In the genomic region with DNA sequence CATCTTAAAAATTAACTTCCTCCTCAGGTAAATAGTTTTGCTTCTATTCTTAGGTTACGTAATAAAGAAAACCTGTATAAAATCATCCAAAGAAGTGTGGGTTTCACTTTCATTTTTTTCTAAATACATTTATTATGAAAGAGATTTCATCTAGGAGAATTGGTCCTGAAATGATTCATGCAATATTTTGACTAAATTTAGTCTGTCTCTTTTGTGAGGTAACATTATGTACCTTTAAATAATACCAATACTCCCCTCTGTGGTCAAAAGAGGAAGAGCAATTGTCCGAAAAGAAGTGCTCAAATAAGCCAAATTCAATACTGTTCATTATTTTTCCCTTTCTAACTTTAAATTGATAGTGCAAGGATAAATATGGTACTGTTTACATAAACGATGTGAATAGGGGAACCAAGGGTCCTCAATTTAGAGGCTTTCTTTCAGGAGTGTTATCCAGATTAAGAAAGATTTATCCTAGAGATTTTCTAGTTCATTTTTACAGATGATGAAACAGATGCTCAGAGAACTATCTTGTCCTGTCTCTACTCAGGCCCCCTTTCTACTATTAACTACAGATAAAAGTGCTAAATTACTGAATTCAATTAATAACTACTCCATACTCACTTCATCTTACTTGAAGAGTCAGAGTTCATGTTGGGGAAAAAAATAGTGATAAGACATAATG, we compare ENCODE assay signal across 8 cellular contexts. TPM values are rescaled to one million over a fixed set of nuclear protein-coding genes. Genes with fewer than 3 reads are reported as not detected.
A peak's percentile ranks its signal among the peaks of the same experiment; 100 is the strongest.
DNase-seq lines count a peak whose midpoint lies in the region; ATAC-seq, FAIRE-seq and TF ChIP-seq lines count a peak whose summit lies in the region.

No MANE protein-coding gene starts in this region.

- no peaks in the 10 kb centered on the region for H3K9me3 ChIP-seq in H9 (ENCODE audit: control insufficient read depth, low read depth, low read length)
- no peaks in the 10 kb centered on the region for H3K9me3 ChIP-seq in right lobe of liver

- no peak for FAIRE-seq in bronchial epithelial cell (lab: Jason Lieb, UNC)

- no peak overlapping the region for H3T11ph ChIP-seq in H9 (ENCODE audit: low read length)

- H4K8ac ChIP-seq in H9 (replicated peaks; ENCODE audit: insufficient read length, low read depth, low read length) = no peak overlapping the region

- no peak overlapping the region for H3K9ac ChIP-seq in H9 (ENCODE audit: extremely low read depth, insufficient read length, low read length)

- H3K4me3 Mint-ChIP-seq in H9 = no peak overlapping the region

- H3K4me3 ChIP-seq in bronchial epithelial cell (ENCODE audit: low read depth, low read length) (no peak overlapping the region), right lobe of liver (no peak overlapping the region)

- no peaks in the 10 kb centered on the region for H3K27me3 Mint-ChIP-seq in H9 (ENCODE audit: low read depth)

- H3K4me1 ChIP-seq in H9 (ENCODE audit: insufficient read depth, low read length) (no peaks in the 10 kb centered on the region), right lobe of liver (no peaks in the 10 kb centered on the region)

- no peaks in the 10 kb centered on the region for H3K79me1 ChIP-seq in H9 (ENCODE audit: insufficient read depth, low read depth, low read length, poor library complexity, severe bottlenecking)

- H4K20me1 ChIP-seq in H9 (ENCODE audit: control insufficient read depth, insufficient read depth, insufficient read length) = no peaks in the 10 kb centered on the region

- no peaks in the 10 kb centered on the region; a peak in 1 of 5 replicates for H3K9me3 Mint-ChIP-seq in H9

- no peaks in the 10 kb centered on the region; a peak in 1 of 4 replicates for H3K4me1 Mint-ChIP-seq in H9

- H3K27ac Mint-ChIP-seq in H9 = no peak overlapping the region

- ATAC-seq in right lobe of liver = peak; percentile 70 to 80 (median 75)

- TF ChIP-seq CTCF in H9 (conservative IDR thresholded peaks at IDR 0.05) (peak; percentile 73), bronchial epithelial cell (IDR thresholded peaks at IDR 0.05; ENCODE audit: insufficient read depth, low read length, severe bottlenecking) (peak; percentile 31), right lobe of liver (IDR thresholded peaks at IDR 0.05) (peak; percentile 65 to 71 (median 67))

- no peak overlapping the region for H3K4me2 ChIP-seq in H9 (ENCODE audit: insufficient read depth, insufficient read length, low read length)

- no peak overlapping the region for H2BK120ac ChIP-seq in H9 (ENCODE audit: low read depth, low read length, poor library complexity, severe bottlenecking)

- H3K23ac ChIP-seq in H9 (ENCODE audit: insufficient read length, low read depth, low read length) = no peak overlapping the region

- no peak overlapping the region for H2BK5ac ChIP-seq in H9 (ENCODE audit: insufficient read length, low read length)

- no peaks in the 10 kb centered on the region for H3K23me2 ChIP-seq in H9 (ENCODE audit: insufficient read length, low read depth, low read length, poor library complexity, severe bottlenecking)

- WGBS in H9 (ENCODE audit: extremely low coverage, insufficient read length, low lambda C conversion rate) = no CpG with 5 or more reads among the region's 3 CpGs
- WGBS in right lobe of liver (ENCODE audit: insufficient coverage, low coverage, low lambda C conversion rate, missing lambda C conversion rate) = 10% methylated on average over 3 of the region's 3 CpGs

- no peaks in the 10 kb centered on the region for H3K36me3 Mint-ChIP-seq in H9 (ENCODE audit: insufficient read depth in 1 of 3, low read depth in 3 of 3)

- no peak overlapping the region for H3K14ac ChIP-seq in H9 (ENCODE audit: insufficient read depth, low read length)

- H3K4ac ChIP-seq in H9 (ENCODE audit: low read depth, low read length) = no peak overlapping the region

- H3K56ac ChIP-seq in H9 (ENCODE audit: insufficient read length, low read depth, low read length) = no peak overlapping the region

- H4K91ac ChIP-seq in H9 (ENCODE audit: insufficient read length, low read depth, low read length) = no peak overlapping the region

- DNase-seq in NCI-H2081 (lab: John Stamatoyannopoulos, UW) (peak; percentile 5 to 32), NCI-H2081 treated with DMSO at 0.1 percent for 48 hours (lab: John Stamatoyannopoulos, UW) (no peak), H9 (no peak), NCI-H2227 (lab: John Stamatoyannopoulos, UW; ENCODE audit: unreplicated experiment) (peak; percentile 47), bronchial epithelial cell (ENCODE audit: low read depth) (peak; percentile 53), right lobe of liver (no peak), occipital lobe (lab: John Stamatoyannopoulos, UW) (no peak)
- DNase-seq in stimulated activated CD4-positive, alpha-beta T cell treated with anti-CD3 and anti-CD28 coated beads, Interleukin-2, amount 100 ng/mL, for 48 hours = no peak

- H2BK12ac ChIP-seq in H9 (ENCODE audit: insufficient read length, low read depth, low read length) = no peak overlapping the region

- no peak overlapping the region for H4K5ac ChIP-seq in H9 (ENCODE audit: insufficient read length, low read depth, low read length)

- H3K36me3 ChIP-seq in bronchial epithelial cell (ENCODE audit: control insufficient read depth, insufficient read depth, low read length) (no peaks in the 10 kb centered on the region), right lobe of liver (no peaks in the 10 kb centered on the region)

- H2AFZ ChIP-seq in H9 (ENCODE audit: low read length) = no peak overlapping the region

- H3K27me3 ChIP-seq in H9 (ENCODE audit: insufficient read depth, low read length) (no peaks in the 10 kb centered on the region), bronchial epithelial cell (ENCODE audit: control insufficient read depth, insufficient read depth, low read length) (no peaks in the 10 kb centered on the region), right lobe of liver (no peaks in the 10 kb centered on the region)

- no peak overlapping the region for H3K18ac ChIP-seq in H9 (ENCODE audit: insufficient read length, low read depth, low read length)

- no peaks in the 10 kb centered on the region for H3K79me2 ChIP-seq in H9 (ENCODE audit: insufficient read depth, low read length)

- no peak overlapping the region for H2AK5ac ChIP-seq in H9 (ENCODE audit: insufficient read length, low read length)

- TF ChIP-seq POLR2A in right lobe of liver (IDR thresholded peaks at IDR 0.05) = no peak

- H2BK15ac ChIP-seq in H9 (ENCODE audit: low read depth, low read length) = no peak overlapping the region

- intact Hi-C loops in right lobe of liver (cut with DNase I) = loop anchor here (10.0 kb wide), 1 partner anchor 212 kb away; no protein-coding TSS in a partner anchor

- H3K27ac ChIP-seq in H9 (ENCODE audit: insufficient read length, low read depth, low read length) (no peak overlapping the region), right lobe of liver (no peak overlapping the region)

- no peak overlapping the region for H2BK20ac ChIP-seq in H9 (ENCODE audit: low read depth, low read length, poor library complexity, severe bottlenecking)

RNA-seq across cellular contexts. Expression of gene CYP39A1, which starts 26.2 kb away (rescaled TPM):
- total RNA-seq in H9 (2021) (0.50 and 0.59 TPM in 2 replicates), bronchial epithelial cell (5.0 and 17.4 TPM in 2 replicates), right lobe of liver (10 to 100 TPM; 21.2 to 59.7 (median 37.2) TPM), occipital lobe (2.3 TPM)

RNA-seq across cellular contexts. Expression of gene SLC25A27, which starts 26.4 kb away (rescaled TPM):
- total RNA-seq in H9 (2021) (3.8 and 5.1 TPM in 2 replicates), bronchial epithelial cell (5.3 and 13.8 TPM in 2 replicates), right lobe of liver (10 to 100 TPM in 5 of 6 experiments, 1 to 10 TPM in 1; 8.8 to 21.0 (median 14.2) TPM), occipital lobe (30.7 TPM)

Comparison
In these comparisons a context has a peak if more than half of its experiments do, and no peak if none do; other contexts are left out.
1. DNase-seq: peak in NCI-H2081 (2 of 2), NCI-H2227 (single experiment) and bronchial epithelial cell (single experiment); none in NCI-H2081 treated with DMSO at 0.1 percent for 48 hours (single experiment), H9 (single experiment), right lobe of liver (0 of 3), occipital lobe (single experiment) and stimulated activated CD4-positive, alpha-beta T cell treated with anti-CD3 and anti-CD28 coated beads, Interleukin-2, amount 100 ng/mL, for 48 hours (0 of 2).
2. Peak in every context shown above with its lines, with median percentiles within 50 percentile points of each other: CTCF ChIP-seq.